Comparison of ENCODE assay signal across 22 cellular contexts in genomic region chr1:30144831-30145230, GRCh38.
DNase-seq lines count a peak whose midpoint lies in the region; FAIRE-seq and TF ChIP-seq lines count a peak whose summit lies in the region.
"Had no signal": no experiment of that assay in that cellular context is flagged by ENCODE, and none has a peak within 500 bp of the region (broad histone marks: within the 10 kb centered on the region; RNA-seq: fewer than 3 reads in every experiment).

No MANE protein-coding gene starts in this region.

- no peak for DNase-seq in bronchial epithelial cell (ENCODE audit: low read depth)
- DNase-seq in islet precursor cell: peak; percentile 1
- peak; percentile 32 for DNase-seq in osteocyte (ENCODE audit: extremely low spot score, unreplicated experiment)
- DNase-seq in DMS 273 (lab: John Stamatoyannopoulos, UW; ENCODE audit: unreplicated experiment): no peak
- no peak for DNase-seq in NK-92 (lab: John Stamatoyannopoulos, UW; ENCODE audit: unreplicated experiment)
- DNase-seq in T-helper 2 cell treated with Interferon-gamma antibody and Interleukin-4, amounts not matched to agents 5 μg/mL and 100 μg/mL, for 36 hours (ENCODE audit: low spot score): no peak
- DNase-seq: 8988T; ACHN; BE2C; C1 segment of cervical spinal cord; CD4-positive, alpha-beta memory T cell; CD4-positive, CD25-positive, alpha-beta regulatory T cell; CD8-positive, alpha-beta memory T cell; COR-L47; DMS79 treated with DMSO at 0.1 percent for 48 hours had no signal

- no peaks in the 10 kb centered on the region for H3K9me3 Mint-ChIP-seq in osteocyte (ENCODE audit: unreplicated experiment)
- peaks cover 4% of the 10 kb centered on the region for H3K9me3 Mint-ChIP-seq in T-helper 2 cell treated with Interferon-gamma antibody and Interleukin-4, amounts not matched to agents 5 μg/mL and 100 μg/mL, for 36 hours

- H3K27me3 ChIP-seq in bronchial epithelial cell (ENCODE audit: control insufficient read depth, insufficient read depth, low read length): no peaks in the 10 kb centered on the region
- H3K27me3 ChIP-seq: BE2C, BLaER1 had no signal

- H3K36me3 Mint-ChIP-seq in osteocyte (ENCODE audit: unreplicated experiment): no peaks in the 10 kb centered on the region
- H3K36me3 Mint-ChIP-seq in T-helper 2 cell treated with Interferon-gamma antibody and Interleukin-4, amounts not matched to agents 5 μg/mL and 100 μg/mL, for 36 hours (ENCODE audit: low read depth): no peaks in the 10 kb centered on the region
- H3K36me3 Mint-ChIP-seq: CD14-positive monocyte; CD4-positive, alpha-beta memory T cell; CD4-positive, CD25-positive, alpha-beta regulatory T cell had no signal

- TF ChIP-seq CTCF in bronchial epithelial cell (IDR thresholded peaks at IDR 0.05; ENCODE audit: insufficient read depth, low read length, severe bottlenecking) (no peak), osteocyte (IDR thresholded peaks at IDR 0.05) (no peak)

- no peak overlapping the region for H3K4me3 Mint-ChIP-seq in osteocyte (ENCODE audit: unreplicated experiment)
- H3K4me3 Mint-ChIP-seq in T-helper 2 cell treated with Interferon-gamma antibody and Interleukin-4, amounts not matched to agents 5 μg/mL and 100 μg/mL, for 36 hours: no peak overlapping the region
- H3K4me3 Mint-ChIP-seq: CD14-positive monocyte; CD4-positive, alpha-beta memory T cell; CD4-positive, CD25-positive, alpha-beta regulatory T cell; CD8-positive, alpha-beta memory T cell had no signal

- no peaks in the 10 kb centered on the region for H3K4me1 Mint-ChIP-seq in osteocyte (ENCODE audit: unreplicated experiment)
- no peaks in the 10 kb centered on the region for H3K4me1 Mint-ChIP-seq in T-helper 2 cell treated with Interferon-gamma antibody and Interleukin-4, amounts not matched to agents 5 μg/mL and 100 μg/mL, for 36 hours (ENCODE audit: low read depth)
- H3K4me1 Mint-ChIP-seq: CD4-positive, CD25-positive, alpha-beta regulatory T cell; CD8-positive, alpha-beta memory T cell had no signal

- H3K36me3 ChIP-seq in bronchial epithelial cell (ENCODE audit: control insufficient read depth, insufficient read depth, low read length): no peaks in the 10 kb centered on the region
- H3K36me3 ChIP-seq: BE2C, BLaER1 had no signal

- no peak overlapping the region for H3K27ac Mint-ChIP-seq in osteocyte (ENCODE audit: unreplicated experiment)
- H3K27ac Mint-ChIP-seq in T-helper 2 cell treated with Interferon-gamma antibody and Interleukin-4, amounts not matched to agents 5 μg/mL and 100 μg/mL, for 36 hours: no peak overlapping the region
- H3K27ac Mint-ChIP-seq: CD14-positive monocyte; CD4-positive, CD25-positive, alpha-beta regulatory T cell had no signal

- peaks cover 2% of the 10 kb centered on the region for H3K27me3 Mint-ChIP-seq in osteocyte (ENCODE audit: unreplicated experiment)
- no peaks in the 10 kb centered on the region for H3K27me3 Mint-ChIP-seq in T-helper 2 cell treated with Interferon-gamma antibody and Interleukin-4, amounts not matched to agents 5 μg/mL and 100 μg/mL, for 36 hours (ENCODE audit: low read depth)

- peak; percentile 89 for FAIRE-seq in bronchial epithelial cell (lab: Jason Lieb, UNC)
- FAIRE-seq: A204.1, G401.6, GM12878, GM12892, GM18507 had no signal

- no peak overlapping the region for H3K4me3 ChIP-seq in bronchial epithelial cell (ENCODE audit: low read depth, low read length)
- H3K4me3 ChIP-seq: BLaER1, GM12878 had no signal

Comparison
In these comparisons a context has a peak if more than half of its experiments do, and no peak if none do; other contexts are left out.
1. DNase-seq: peak in islet precursor cell (single experiment) and osteocyte (single experiment); none in bronchial epithelial cell (single experiment), DMS 273 (single experiment), NK-92 (single experiment) and T-helper 2 cell treated with Interferon-gamma antibody and Interleukin-4, amounts not matched to agents 5 μg/mL and 100 μg/mL, for 36 hours (single experiment).